Comparison of ENCODE assay signal across 14 cellular contexts in the genomic region with DNA sequence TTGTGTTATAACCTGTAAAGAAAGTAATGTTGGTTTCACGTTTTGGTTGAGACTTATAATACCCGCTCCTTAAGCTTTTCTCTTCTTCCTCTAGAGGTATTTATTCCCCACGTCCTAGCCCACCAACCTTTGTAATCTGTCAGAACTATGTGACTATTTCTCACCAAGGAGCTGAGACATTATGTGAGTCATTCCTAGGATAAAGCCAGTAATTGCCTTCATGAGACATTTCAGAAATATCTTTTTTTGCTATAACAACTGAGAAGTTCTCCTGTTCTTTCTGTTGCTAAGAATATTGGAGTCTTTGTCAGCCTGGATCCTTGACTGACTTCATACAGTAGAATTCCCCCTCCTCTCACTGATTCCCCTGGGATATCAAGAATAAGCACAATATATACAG.
DNase-seq lines count a peak whose midpoint lies in the region; ATAC-seq, FAIRE-seq and TF ChIP-seq lines count a peak whose summit lies in the region.
"Had no signal": no experiment of that assay in that cellular context is flagged by ENCODE, and none has a peak within 500 bp of the region (broad histone marks: within the 10 kb centered on the region; RNA-seq: fewer than 3 reads in every experiment).

No MANE protein-coding gene starts in this region.

- peak overlapping the region; percentile 38 for H3K27ac Mint-ChIP-seq in astrocyte (ENCODE audit: unreplicated experiment)
- H3K27ac Mint-ChIP-seq: CD8-positive, alpha-beta memory T cell had no signal

- 0 out of 2 replicates have a peak, but pooled peaks cover 4% of the 10 kb centered on the region for H3K9me2 ChIP-seq in GM23248 (ENCODE audit: insufficient read depth)

- H3K9me3 ChIP-seq in GM23248 (ENCODE audit: low read depth) (no peaks in the 10 kb centered on the region), astrocyte (ENCODE audit: insufficient read depth, low read depth, low read length) (no peaks in the 10 kb centered on the region), adrenal gland (replicated peaks in 1 of 3) (no peaks in the 10 kb centered on the region)
- H3K9me3 ChIP-seq: BLaER1 had no signal

- intact Hi-C loops in adrenal gland (cut with DNase I) = no loop called here

- no peaks in the 10 kb centered on the region for H3F3A ChIP-seq in GM23248 (ENCODE audit: insufficient read depth)

- H3K36me3 Mint-ChIP-seq in astrocyte (ENCODE audit: low read depth, unreplicated experiment) = no peaks in the 10 kb centered on the region
- H3K36me3 Mint-ChIP-seq: CD8-positive, alpha-beta memory T cell had no signal

- H3K4me3 Mint-ChIP-seq in astrocyte (ENCODE audit: unreplicated experiment) = no peak overlapping the region
- H3K4me3 Mint-ChIP-seq: CD8-positive, alpha-beta memory T cell had no signal

- peaks cover 6% of the 10 kb centered on the region; the same call in 1 of the 2 replicates for H3K4me1 ChIP-seq in GM23248 (ENCODE audit: insufficient read depth)
- no peaks in the 10 kb centered on the region for H3K4me1 ChIP-seq in astrocyte (ENCODE audit: insufficient read depth, low read length)
- H3K4me1 ChIP-seq in adrenal gland (replicated peaks in 1 of 2) = no peaks in the 10 kb centered on the region
- H3K4me1 ChIP-seq: BLaER1 had no signal

- DNase-seq in GM23248 (peak; percentile 77), astrocyte (ENCODE audit: low read depth) (peak; percentile 21), fibroblast of peridontal ligament (ENCODE audit: extremely low read depth) (peak; percentile 3), retinal pigment epithelial cell (ENCODE audit: low read depth) (peak; percentile 72), NCI-H1105 treated with DMSO at 0.1 percent for 48 hours (lab: John Stamatoyannopoulos, UW) (no peak), adrenal gland (no peak)
- DNase-seq: CD8-positive, alpha-beta memory T cell; Karpas-422; NCI-H1417; NCI-H2029; NCI-H510A treated with DMSO at 0.1 percent for 48 hours had no signal

- WGBS in GM23248 (ENCODE audit: low coverage in 1 of 2, low lambda C conversion rate in 2 of 2, missing lambda C conversion rate in 2 of 2), 2 experiments = 66 to 70% methylated on average over 3 of the region's 3 CpGs
- WGBS in adrenal gland, 4 donors = 78 to 83% (median 80%) methylated on average over 3 of the region's 3 CpGs

- H3K36me3 ChIP-seq in GM23248 (ENCODE audit: low read depth) (no peaks in the 10 kb centered on the region), astrocyte (ENCODE audit: insufficient read depth, low read length) (no peaks in the 10 kb centered on the region), adrenal gland (replicated peaks in 1 of 2) (no peaks in the 10 kb centered on the region)
- H3K36me3 ChIP-seq: BLaER1 had no signal

- no peaks in the 10 kb centered on the region for H3K9me3 Mint-ChIP-seq in astrocyte (ENCODE audit: unreplicated experiment)

- H3K27ac ChIP-seq in GM23248 (peak overlapping the region; percentile 37), astrocyte (ENCODE audit: low read depth, low read length) (no peak overlapping the region), adrenal gland (no peak overlapping the region)
- H3K27ac ChIP-seq: BLaER1 had no signal

- H3K9ac ChIP-seq in GM23248 (no peak overlapping the region), astrocyte (ENCODE audit: low read length) (no peak overlapping the region)
- H3K9ac ChIP-seq: BLaER1 had no signal

- TF ChIP-seq CTCF in astrocyte (IDR thresholded peaks at IDR 0.05; ENCODE audit: insufficient read depth, low read depth, low read length) (no peak), retinal pigment epithelial cell (conservative IDR thresholded peaks at IDR 0.05; ENCODE audit: low read depth, low read length) (no peak), adrenal gland (IDR thresholded peaks at IDR 0.05) (no peak)

- H3K4me3 ChIP-seq in GM23248 (no peak overlapping the region), astrocyte (ENCODE audit: insufficient read depth, low read depth, low read length) (no peak overlapping the region), retinal pigment epithelial cell (ENCODE audit: low read length) (no peak overlapping the region), adrenal gland (no peak overlapping the region)
- H3K4me3 ChIP-seq: BLaER1 had no signal

- H3K4me2 ChIP-seq in GM23248 (ENCODE audit: unreplicated experiment) = no peak overlapping the region
- no peak overlapping the region for H3K4me2 ChIP-seq in astrocyte (ENCODE audit: low read length)
- H3K4me2 ChIP-seq: BLaER1 had no signal

- H3K27me3 ChIP-seq in GM23248 (replicated peaks; ENCODE audit: insufficient read depth) = no peaks in the 10 kb centered on the region
- H3K27me3 ChIP-seq in astrocyte (ENCODE audit: insufficient read depth, low read length) = no peaks in the 10 kb centered on the region
- H3K27me3 ChIP-seq in adrenal gland = no peaks in the 10 kb centered on the region
- H3K27me3 ChIP-seq: BLaER1 had no signal

- H3K4me1 Mint-ChIP-seq in astrocyte (ENCODE audit: low read depth, unreplicated experiment) = peaks cover 4% of the 10 kb centered on the region
- H3K4me1 Mint-ChIP-seq: CD8-positive, alpha-beta memory T cell had no signal

- FAIRE-seq in astrocyte (lab: Jason Lieb, UNC) = no peak
- FAIRE-seq: H54 had no signal

- no peaks in the 10 kb centered on the region for H3K79me2 ChIP-seq in GM23248 (ENCODE audit: insufficient read depth)
- H3K79me2 ChIP-seq in astrocyte (ENCODE audit: insufficient read depth, low read length) = no peaks in the 10 kb centered on the region

- H3K27me3 Mint-ChIP-seq in astrocyte (ENCODE audit: low read depth, unreplicated experiment) = no peaks in the 10 kb centered on the region
- H3K27me3 Mint-ChIP-seq: CD8-positive, alpha-beta memory T cell had no signal

- H2AFZ ChIP-seq in GM23248 (no peak overlapping the region), astrocyte (ENCODE audit: low read depth, low read length) (no peak overlapping the region)

- no peak for TF ChIP-seq POLR2A in adrenal gland (IDR thresholded peaks at IDR 0.05)

- no peak for ATAC-seq in GM18867 (IDR thresholded peaks at IDR 0.05; ENCODE audit: unreplicated experiment)

- in situ Hi-C loops in GM23248 (cut with MboI) = no loop called here

- H4K20me1 ChIP-seq in GM23248 (ENCODE audit: insufficient read depth) (no peaks in the 10 kb centered on the region), astrocyte (ENCODE audit: insufficient read depth, low read length) (no peaks in the 10 kb centered on the region)
- H4K20me1 ChIP-seq: BLaER1 had no signal

Comparison
In these comparisons a context has a peak if more than half of its experiments do, and no peak if none do; other contexts are left out.
1. DNase-seq: peak in GM23248 (single experiment), astrocyte (single experiment), fibroblast of peridontal ligament (single experiment) and retinal pigment epithelial cell (single experiment); none in NCI-H1105 treated with DMSO at 0.1 percent for 48 hours (single experiment) and adrenal gland (0 of 7).